32 cellular contexts compared by ENCODE assay signal in genomic region chr17:71313866-71314265, GRCh38.
"Had no signal": no experiment of that assay in that cellular context is flagged by ENCODE, and none has a peak within 500 bp of the region (broad histone marks: within the 10 kb centered on the region; RNA-seq: fewer than 3 reads in every experiment).

No MANE protein-coding gene starts in this region.

- DNase-seq: activated CD4-positive, alpha-beta T cell treated with anti-CD3 and anti-CD28 coated beads, Interleukin-2, amount 10 ng/mL, durations not matched to agents 24 days and 14 days; activated CD4-positive, alpha-beta T cell treated with anti-CD3 and anti-CD28 coated beads, Interleukin-2, amount 50 U/mL, for 4 hours; activated CD8-positive, alpha-beta T cell treated with anti-CD3 and anti-CD28 coated beads for 36 hours; activated effector memory CD4-positive, alpha-beta T cell treated with anti-CD3 and anti-CD28 coated beads, Interleukin-2, amount 50 U/mL, for 16 hours; activated naive CD4-positive, alpha-beta T cell; activated naive CD4-positive, alpha-beta T cell treated with anti-CD3 and anti-CD28 coated beads, Interleukin-2, amount 50 U/mL, for 16 hours; activated naive CD8-positive, alpha-beta T cell treated with anti-CD3 and anti-CD28 coated beads for 36 hours; activated T-cell treated with anti-CD3 and anti-CD28 coated beads, Interleukin-2, amount 50 U/mL, for 1 hour; activated T-cell treated with anti-CD3 and anti-CD28 coated beads, Interleukin-2, amount 50 U/mL, for 72 hours; amniotic stem cell; aorta; brain microvascular endothelial cell; central memory CD4-positive, alpha-beta T cell; Karpas-422; MG63; NCI-H1048; NCI-H1105 treated with DMSO at 0.1 percent for 48 hours; NCI-H1436; NCI-H1694; NCI-H1930; NCI-H2107; NCI-H2171; NCI-H2227 treated with DMSO at 0.1 percent for 48 hours; NCI-H446; NCI-H510A treated with DMSO at 0.1 percent for 48 hours; NCI-H526 treated with DMSO at 0.1 percent for 48 hours; NCI-H774; PC-9; SHP77; SJCRH30; T1000 had no signal

- ATAC-seq: activated CD8-positive, alpha-beta T cell treated with anti-CD3 and anti-CD28 coated beads for 36 hours; activated T-cell treated with anti-CD3 and anti-CD28 coated beads, Interleukin-2, amount 50 U/mL, for 72 hours; activated T-helper 17 cell treated with anti-CD3 and anti-CD28 coated beads, Interleukin-2, amount 50 U/mL, for 72 hours had no signal
